In genomic region chr11:19963697-19964340, GRCh38 we compare ENCODE assay signal across 17 cellular contexts.
DNase-seq lines count a peak whose midpoint lies in the region; ATAC-seq and TF ChIP-seq lines count a peak whose summit lies in the region.
"Had no signal": no experiment of that assay in that cellular context is flagged by ENCODE, and none has a peak within 500 bp of the region (broad histone marks: within the 10 kb centered on the region; RNA-seq: fewer than 3 reads in every experiment).

No MANE protein-coding gene starts in this region.

- peak overlapping the region; percentile 89 for H3K4me2 ChIP-seq in OCI-LY3 (ENCODE audit: low read length)

- H3K4me3 ChIP-seq in OCI-LY3 (ENCODE audit: low read length) (peak overlapping the region; percentile 69), coronary artery (no peak overlapping the region), tibial artery (no peak overlapping the region)
- H3K4me3 ChIP-seq: esophagus squamous epithelium, heart right ventricle, K562, mucosa of descending colon had no signal

- H3K4me1 ChIP-seq in OCI-LY3 (ENCODE audit: low read length) (peaks cover 75% of the 10 kb centered on the region), tibial artery (peaks cover 0 to 55% (median 19%) of the 10 kb centered on the region in 4 donors)

- H3K9ac ChIP-seq in OCI-LY3 (ENCODE audit: low read length): peak overlapping the region; percentile 33; the same call in 1 of the 2 replicates

- no peaks in the 10 kb centered on the region for H4K20me1 ChIP-seq in OCI-LY3 (ENCODE audit: insufficient read depth, low read length)

- peak overlapping the region; percentile 44 for H3K27ac Mint-ChIP-seq in activated T-cell treated with anti-CD3 and anti-CD28 coated beads, Interleukin-2, amount 50 U/mL, for 24 hours
- no peak overlapping the region for H3K27ac Mint-ChIP-seq in CD4-positive, alpha-beta T cell
- H3K27ac Mint-ChIP-seq: progenitor cell of endocrine pancreas had no signal

- CTCF ChIA-PET in CD4-positive, alpha-beta T cell (lab: Charles Lee): no interaction called here

- H3K27me3 Mint-ChIP-seq in activated T-cell treated with anti-CD3 and anti-CD28 coated beads, Interleukin-2, amount 50 U/mL, for 24 hours: peaks cover 56% of the 10 kb centered on the region
- H3K27me3 Mint-ChIP-seq in CD4-positive, alpha-beta T cell: peaks cover 14% of the 10 kb centered on the region
- H3K27me3 Mint-ChIP-seq: progenitor cell of endocrine pancreas had no signal

- H3K4me3 Mint-ChIP-seq in activated T-cell treated with anti-CD3 and anti-CD28 coated beads, Interleukin-2, amount 50 U/mL, for 24 hours: no peak overlapping the region
- no peak overlapping the region for H3K4me3 Mint-ChIP-seq in CD4-positive, alpha-beta T cell

- H3K36me3 Mint-ChIP-seq in activated T-cell treated with anti-CD3 and anti-CD28 coated beads, Interleukin-2, amount 50 U/mL, for 24 hours (ENCODE audit: low read depth): no peaks in the 10 kb centered on the region
- no peaks in the 10 kb centered on the region for H3K36me3 Mint-ChIP-seq in CD4-positive, alpha-beta T cell (ENCODE audit: low read depth)

- DNase-seq in activated T-cell treated with anti-CD3 and anti-CD28 coated beads, Interleukin-2, amount 50 U/mL, for 24 hours: no peak
- DNase-seq in activated T-cell treated with anti-CD3 and anti-CD28 coated beads for 4 hours (no peak), coronary artery (ENCODE audit: low spot score) (peak; percentile 24), tibial artery (no peak), medulla oblongata (ENCODE audit: extremely low spot score) (no peak)
- DNase-seq in stimulated activated CD8-positive, alpha-beta memory T cell treated with anti-CD3 and anti-CD28 coated beads, Interleukin-4, amount 100 ng/mL, for 24 hours (ENCODE audit: low read depth): peak; percentile 7
- no peak for DNase-seq in CD4-positive, alpha-beta T cell
- DNase-seq: Caco-2, esophagus squamous epithelium, heart right ventricle, mucosa of descending colon, NCI-H1417 treated with DMSO at 0.1 percent for 48 hours, NCI-H345 had no signal

- no peak for ATAC-seq in CD4-positive, alpha-beta T cell (ENCODE audit: poor library complexity)
- ATAC-seq: K562, mucosa of descending colon, Panc1 had no signal

- TF ChIP-seq CTCF in OCI-LY3 (IDR thresholded peaks at IDR 0.05; ENCODE audit: low read depth, low read length) (peak; percentile 20), coronary artery (IDR thresholded peaks at IDR 0.05) (no peak), tibial artery (IDR thresholded peaks at IDR 0.05) (no peak)
- no peak for TF ChIP-seq CTCF in CD4-positive, alpha-beta T cell (IDR thresholded peaks at IDR 0.05)

- peak overlapping the region; percentile 31; the same call in 1 of the 2 replicates for H3K27ac ChIP-seq in OCI-LY3 (ENCODE audit: low read length)
- H3K27ac ChIP-seq in coronary artery: no peak overlapping the region
- H3K27ac ChIP-seq in CD4-positive, alpha-beta T cell (ENCODE audit: low read depth, low read length): no peak overlapping the region
- peak overlapping the region in 1 of 2 donors; percentile 44 for H3K27ac ChIP-seq in tibial artery
- H3K27ac ChIP-seq: esophagus squamous epithelium, heart right ventricle had no signal

- no peaks in the 10 kb centered on the region for H3K9me3 ChIP-seq in OCI-LY3 (ENCODE audit: insufficient read depth, low read length)
- no peaks in the 10 kb centered on the region for H3K9me3 ChIP-seq in CD4-positive, alpha-beta T cell (ENCODE audit: control insufficient read depth, low read length)
- no peaks in the 10 kb centered on the region for H3K9me3 ChIP-seq in tibial artery
- H3K9me3 ChIP-seq: Caco-2, esophagus squamous epithelium, heart right ventricle, mucosa of descending colon had no signal

- no peaks in the 10 kb centered on the region for H3K9me3 Mint-ChIP-seq in activated T-cell treated with anti-CD3 and anti-CD28 coated beads, Interleukin-2, amount 50 U/mL, for 24 hours
- H3K9me3 Mint-ChIP-seq in CD4-positive, alpha-beta T cell: no peaks in the 10 kb centered on the region

- peaks cover 20% of the 10 kb centered on the region for H3K4me1 Mint-ChIP-seq in activated T-cell treated with anti-CD3 and anti-CD28 coated beads, Interleukin-2, amount 50 U/mL, for 24 hours (ENCODE audit: low read depth)
- H3K4me1 Mint-ChIP-seq in CD4-positive, alpha-beta T cell (ENCODE audit: low read depth): no peaks in the 10 kb centered on the region

- POLR2A ChIA-PET in CD4-positive, alpha-beta T cell (lab: Charles Lee): no interaction called here

- H3K27me3 ChIP-seq in OCI-LY3 (ENCODE audit: low read depth, low read length) (peaks cover 29% of the 10 kb centered on the region), tibial artery (no peaks in the 10 kb centered on the region)
- no peaks in the 10 kb centered on the region for H3K27me3 ChIP-seq in CD4-positive, alpha-beta T cell (ENCODE audit: control insufficient read depth, insufficient read depth, low read length)
- H3K27me3 ChIP-seq: esophagus squamous epithelium, heart right ventricle had no signal

- H2AFZ ChIP-seq in OCI-LY3 (ENCODE audit: low read depth, low read length): peak overlapping the region; percentile 55; the same call in 1 of the 2 replicates

- intact Hi-C loops in CD4-positive, alpha-beta T cell (cut with DNase I, micrococcal nuclease): no loop called here
- intact Hi-C loops in tibial artery (cut with DNase I; ENCODE audit: low total_unique reads): no loop called here

- H3K36me3 ChIP-seq in OCI-LY3 (replicated peaks; ENCODE audit: low read depth, low read length): no peaks in the 10 kb centered on the region
- peaks cover 0 to 49% (median 48%) of the 10 kb centered on the region in 3 donors for H3K36me3 ChIP-seq in tibial artery

- H3K79me2 ChIP-seq in OCI-LY3 (ENCODE audit: low read length): no peaks in the 10 kb centered on the region

Comparison
In these comparisons a context has a peak if more than half of its experiments do, and no peak if none do; other contexts are left out.
1. DNase-seq: peak in coronary artery (single experiment) and stimulated activated CD8-positive, alpha-beta memory T cell treated with anti-CD3 and anti-CD28 coated beads, Interleukin-4, amount 100 ng/mL, for 24 hours (single experiment); none in activated T-cell treated with anti-CD3 and anti-CD28 coated beads, Interleukin-2, amount 50 U/mL, for 24 hours (single experiment), activated T-cell treated with anti-CD3 and anti-CD28 coated beads for 4 hours (single experiment), CD4-positive, alpha-beta T cell (0 of 10), tibial artery (0 of 2) and medulla oblongata (single experiment).